In genomic region chr19:2454199-2454961, GRCh38 we compare ENCODE assay signal across 14 cellular contexts. TPM values are rescaled to one million over a fixed set of nuclear protein-coding genes. Genes with fewer than 3 reads are reported as not detected.
DNase-seq lines count a peak whose midpoint lies in the region; ATAC-seq and TF ChIP-seq lines count a peak whose summit lies in the region.
"Had no signal": no experiment of that assay in that cellular context is flagged by ENCODE, and none has a peak within 500 bp of the region (broad histone marks: within the 10 kb centered on the region; RNA-seq: fewer than 3 reads in every experiment).

No MANE protein-coding gene starts in this region.

- ATAC-seq in activated naive CD4-positive, alpha-beta T cell treated with anti-CD3 and anti-CD28 coated beads, Interleukin-2, amount 50 U/mL, for 72 hours, result no peak
- no peak for ATAC-seq in stimulated activated effector memory CD8-positive, alpha-beta T cell treated with anti-CD3 and anti-CD28 coated beads, Interleukin-12 subunit alpha, Interleukin-12 subunit beta, amount 100 ng/mL, for 72 hours
- ATAC-seq in GM19397 (IDR thresholded peaks at IDR 0.05; ENCODE audit: unreplicated experiment), result no peak
- no peak for ATAC-seq in GM18505 (IDR thresholded peaks at IDR 0.05; ENCODE audit: unreplicated experiment)
- ATAC-seq: activated CD4-positive, CD25-positive, alpha-beta regulatory T cell treated with anti-CD3 and anti-CD28 coated beads, Interleukin-2, amount 50 U/mL, for 24 hours had no signal

- peak overlapping the region; percentile 92 for H3K27ac Mint-ChIP-seq in activated naive CD4-positive, alpha-beta T cell treated with anti-CD3 and anti-CD28 coated beads, Interleukin-2, amount 10 ng/mL, durations not matched to agents 7 days and 5 days
- H3K27ac Mint-ChIP-seq in activated naive CD4-positive, alpha-beta T cell treated with anti-CD3 and anti-CD28 coated beads, Interleukin-2, amount 50 U/mL, for 72 hours, result peak overlapping the region in 1 of 2 donors; percentile 74
- peak overlapping the region; percentile 86 for H3K27ac Mint-ChIP-seq in stimulated activated effector memory CD8-positive, alpha-beta T cell treated with anti-CD3 and anti-CD28 coated beads, Interleukin-12 subunit alpha, Interleukin-12 subunit beta, amount 100 ng/mL, for 72 hours

- no peak for TF ChIP-seq POLR2A in GM18505 (IDR thresholded peaks at IDR 0.05; ENCODE audit: borderline replicate concordance, extremely low read depth, insufficient read depth, insufficient read length)

- no peaks in the 10 kb centered on the region for H3K9me3 Mint-ChIP-seq in activated naive CD4-positive, alpha-beta T cell treated with anti-CD3 and anti-CD28 coated beads, Interleukin-2, amount 10 ng/mL, durations not matched to agents 7 days and 5 days
- no peaks in the 10 kb centered on the region for H3K9me3 Mint-ChIP-seq in activated naive CD4-positive, alpha-beta T cell treated with anti-CD3 and anti-CD28 coated beads, Interleukin-2, amount 50 U/mL, for 72 hours
- no peaks in the 10 kb centered on the region for H3K9me3 Mint-ChIP-seq in stimulated activated effector memory CD8-positive, alpha-beta T cell treated with anti-CD3 and anti-CD28 coated beads, Interleukin-12 subunit alpha, Interleukin-12 subunit beta, amount 100 ng/mL, for 72 hours

- no peak for TF ChIP-seq CTCF in OCI-LY1 (IDR thresholded peaks at IDR 0.05; ENCODE audit: low read length)

- H3K36me3 Mint-ChIP-seq in activated naive CD4-positive, alpha-beta T cell treated with anti-CD3 and anti-CD28 coated beads, Interleukin-2, amount 10 ng/mL, durations not matched to agents 7 days and 5 days, result peaks cover 13% of the 10 kb centered on the region
- peaks cover 4 to 14% of the 10 kb centered on the region in 2 donors for H3K36me3 Mint-ChIP-seq in activated naive CD4-positive, alpha-beta T cell treated with anti-CD3 and anti-CD28 coated beads, Interleukin-2, amount 50 U/mL, for 72 hours
- H3K36me3 Mint-ChIP-seq in stimulated activated effector memory CD8-positive, alpha-beta T cell treated with anti-CD3 and anti-CD28 coated beads, Interleukin-12 subunit alpha, Interleukin-12 subunit beta, amount 100 ng/mL, for 72 hours, result peaks cover 38% of the 10 kb centered on the region

- no peaks in the 10 kb centered on the region for H4K20me1 ChIP-seq in OCI-LY1 (ENCODE audit: insufficient read depth, low read length)

- H3F3A ChIP-seq in OCI-LY1 (ENCODE audit: insufficient read depth, low read length), result no peaks in the 10 kb centered on the region

- peaks cover 45% of the 10 kb centered on the region for H3K79me2 ChIP-seq in OCI-LY1 (ENCODE audit: insufficient read depth, low read length)

- H3K27me3 Mint-ChIP-seq in activated naive CD4-positive, alpha-beta T cell treated with anti-CD3 and anti-CD28 coated beads, Interleukin-2, amount 10 ng/mL, durations not matched to agents 7 days and 5 days, result no peaks in the 10 kb centered on the region

- H3K4me1 Mint-ChIP-seq in activated naive CD4-positive, alpha-beta T cell treated with anti-CD3 and anti-CD28 coated beads, Interleukin-2, amount 10 ng/mL, durations not matched to agents 7 days and 5 days, result peaks cover 21% of the 10 kb centered on the region
- peaks cover 19% of the 10 kb centered on the region for H3K4me1 Mint-ChIP-seq in stimulated activated effector memory CD8-positive, alpha-beta T cell treated with anti-CD3 and anti-CD28 coated beads, Interleukin-12 subunit alpha, Interleukin-12 subunit beta, amount 100 ng/mL, for 72 hours

- H3K27ac ChIP-seq in OCI-LY1 (ENCODE audit: low read depth, low read length, poor library complexity, severe bottlenecking) (peak overlapping the region; percentile 20), ectodermal cell (ENCODE audit: insufficient read depth, low read depth, low read length, poor library complexity, severe bottlenecking) (no peak overlapping the region)
- H3K27ac ChIP-seq: ovary, Peyer's patch, thoracic aorta had no signal

- DNase-seq in activated naive CD4-positive, alpha-beta T cell treated with anti-CD3 and anti-CD28 coated beads, Interleukin-2, amount 10 ng/mL, durations not matched to agents 7 days and 5 days, result no peak
- DNase-seq in activated naive CD4-positive, alpha-beta T cell treated with anti-CD3 and anti-CD28 coated beads, Interleukin-2, amount 50 U/mL, for 72 hours (ENCODE audit: low spot score in 2 of 2), result no peak
- DNase-seq in stimulated activated effector memory CD8-positive, alpha-beta T cell treated with anti-CD3 and anti-CD28 coated beads, Interleukin-12 subunit alpha, Interleukin-12 subunit beta, amount 100 ng/mL, for 72 hours (ENCODE audit: low spot score in 2 of 2), result no peak
- no peak for DNase-seq in KBM-7
- DNase-seq: NCI-H1930; Peyer's patch; stimulated activated CD4-positive, alpha-beta T cell treated with anti-CD3 and anti-CD28 coated beads, Interleukin-4, amount 100 ng/mL, for 4 hours had no signal

- H3K9me3 ChIP-seq in OCI-LY1 (ENCODE audit: low read length) (no peaks in the 10 kb centered on the region), ectodermal cell (ENCODE audit: control insufficient read depth, low read length) (no peaks in the 10 kb centered on the region)
- H3K9me3 ChIP-seq: ovary, Peyer's patch, thoracic aorta had no signal

- H3K9me2 ChIP-seq in OCI-LY1 (ENCODE audit: low read depth, low read length), result no peaks in the 10 kb centered on the region

- H2AFZ ChIP-seq in OCI-LY1 (ENCODE audit: low read length), result no peak overlapping the region

- H3K4me1 ChIP-seq in OCI-LY1 (ENCODE audit: insufficient read depth, low read length, severe bottlenecking), result peaks cover 30% of the 10 kb centered on the region
- H3K4me1 ChIP-seq in ectodermal cell (ENCODE audit: control insufficient read depth, insufficient read depth, low read length), result peaks cover 12% of the 10 kb centered on the region

- 88 to 91% methylated on average over 19 of the region's 19 CpGs for WGBS in ectodermal cell, 2 experiments

- H3K4me3 ChIP-seq in OCI-LY1 (ENCODE audit: low read depth, low read length, poor library complexity, severe bottlenecking) (peak overlapping the region; percentile 82), ectodermal cell (ENCODE audit: insufficient read depth, low read depth, low read length) (peak overlapping the region; percentile 88)
- H3K4me3 ChIP-seq: ovary, Peyer's patch, thoracic aorta had no signal

- in situ Hi-C loops in KBM-7 (cut with MboI; ENCODE audit: low pct_unique_long_range_greater_than_20kb, low sequenced_read_pairs), result no loop called here

- H3K36me3 ChIP-seq in OCI-LY1 (ENCODE audit: insufficient read depth, low read length) (peaks cover 14% of the 10 kb centered on the region; the same call in 1 of the 2 replicates), ectodermal cell (ENCODE audit: control insufficient read depth, insufficient read depth, low read length) (no peaks in the 10 kb centered on the region)
- H3K36me3 ChIP-seq: ovary, Peyer's patch, thoracic aorta had no signal

- H3K9ac ChIP-seq in OCI-LY1 (ENCODE audit: low read length), result peak overlapping the region; percentile 93; the same call in 1 of the 2 replicates

- H3K27me3 ChIP-seq in OCI-LY1 (ENCODE audit: insufficient read depth, low read length) (no peaks in the 10 kb centered on the region), ectodermal cell (ENCODE audit: control insufficient read depth, insufficient read depth, low read length, poor library complexity, severe bottlenecking) (no peaks in the 10 kb centered on the region)
- H3K27me3 ChIP-seq: ovary, Peyer's patch had no signal

- H3K4me2 ChIP-seq in OCI-LY1 (ENCODE audit: low read length), result peak overlapping the region; percentile 81

- H3K4me3 Mint-ChIP-seq in activated naive CD4-positive, alpha-beta T cell treated with anti-CD3 and anti-CD28 coated beads, Interleukin-2, amount 10 ng/mL, durations not matched to agents 7 days and 5 days, result peak overlapping the region; percentile 83
- H3K4me3 Mint-ChIP-seq in stimulated activated effector memory CD8-positive, alpha-beta T cell treated with anti-CD3 and anti-CD28 coated beads, Interleukin-12 subunit alpha, Interleukin-12 subunit beta, amount 100 ng/mL, for 72 hours, result peak overlapping the region; percentile 73

- CTCF ChIA-PET in activated naive CD4-positive, alpha-beta T cell treated with anti-CD3 and anti-CD28 coated beads, Interleukin-2, amount 10 ng/mL, durations not matched to agents 7 days and 5 days (lab: Charles Lee), result no interaction called here

RNA-seq across cellular contexts. Expression of gene LMNB2, which starts 2.4 kb away (rescaled TPM):
- 10 to 100 TPM; 46.7 to 94.0 TPM for total RNA-seq in activated naive CD4-positive, alpha-beta T cell treated with anti-CD3 and anti-CD28 coated beads, Interleukin-2, amount 50 U/mL, for 72 hours
- 210 TPM for polyA plus RNA-seq in ectodermal cell (2013, experiment 1 of 4)
- 193 TPM for polyA plus RNA-seq in ectodermal cell (2013, experiment 2 of 4)
- polyA plus RNA-seq in ectodermal cell (2013, experiment 3 of 4), result 120 TPM
- 124 TPM for polyA plus RNA-seq in ectodermal cell (2013, experiment 4 of 4)

RNA-seq across cellular contexts. Expression of gene GADD45B, which starts 21.5 kb away (rescaled TPM):
- 10 to 100 TPM; 60.9 to 94.1 TPM for total RNA-seq in activated naive CD4-positive, alpha-beta T cell treated with anti-CD3 and anti-CD28 coated beads, Interleukin-2, amount 50 U/mL, for 72 hours
- polyA plus RNA-seq in ectodermal cell (2013, experiment 1 of 4), result 5.6 TPM
- polyA plus RNA-seq in ectodermal cell (2013, experiment 2 of 4), result 4.5 TPM
- 4.3 TPM for polyA plus RNA-seq in ectodermal cell (2013, experiment 3 of 4)
- polyA plus RNA-seq in ectodermal cell (2013, experiment 4 of 4), result 1.9 TPM

RNA-seq across cellular contexts. Expression of gene TIMM13, which starts 27.0 kb away (rescaled TPM):
- total RNA-seq in activated naive CD4-positive, alpha-beta T cell treated with anti-CD3 and anti-CD28 coated beads, Interleukin-2, amount 50 U/mL, for 72 hours, result 100 to 1,000 TPM in 1 of 2 donors, 10 to 100 TPM in 1; 46.5 to 103 TPM
- 93.0 TPM for polyA plus RNA-seq in ectodermal cell (2013, experiment 1 of 4)
- polyA plus RNA-seq in ectodermal cell (2013, experiment 2 of 4), result 90.3 TPM
- polyA plus RNA-seq in ectodermal cell (2013, experiment 3 of 4), result 99.9 TPM
- polyA plus RNA-seq in ectodermal cell (2013, experiment 4 of 4), result 107 TPM
